Comparison of ENCODE assay signal across 1 cellular context in genomic region chr20:1757072-1757471, GRCh38.
TF ChIP-seq lines count a peak whose summit lies in the region.

No MANE protein-coding gene starts in this region.

TF ChIP-seq in H1, 55 proteins besides CTCF, POLR2A, EP300 and RAD21 (continued from another document):
- TF ChIP-seq RXRA (IDR thresholded peaks at IDR 0.05; ENCODE audit: insufficient read depth, low read depth, low read length): no peak
- no peak for TF ChIP-seq CBX8 (IDR thresholded peaks at IDR 0.05; ENCODE audit: borderline replicate concordance, low read depth, low read length)
- no peak for TF ChIP-seq TAF1 (IDR thresholded peaks at IDR 0.05; ENCODE audit: low read depth, low read length)
- TF ChIP-seq HDAC2 (IDR thresholded peaks at IDR 0.05; ENCODE audit: borderline replicate concordance in 1 of 2, low read depth in 2 of 2, low read length in 2 of 2): no peak
- no peak for TF ChIP-seq SAP30 (IDR thresholded peaks at IDR 0.05; ENCODE audit: insufficient read depth, insufficient replicate concordance, low read length)
- no peak for TF ChIP-seq RFX5 (IDR thresholded peaks at IDR 0.05; ENCODE audit: borderline replicate concordance, low read depth, low read length)
- no peak for TF ChIP-seq SP1 (IDR thresholded peaks at IDR 0.05; ENCODE audit: low read depth, low read length)
- TF ChIP-seq CREB1 (IDR thresholded peaks at IDR 0.05): no peak
- no peak for TF ChIP-seq PHF8 (conservative IDR thresholded peaks at IDR 0.05; ENCODE audit: low read depth, low read length)
- no peak for TF ChIP-seq ATF2 (IDR thresholded peaks at IDR 0.05; ENCODE audit: low read length)
- TF ChIP-seq CEBPB (IDR thresholded peaks at IDR 0.05; ENCODE audit: low read depth, low read length): no peak
- no peak for TF ChIP-seq SIN3A (conservative IDR thresholded peaks at IDR 0.05 in 1 of 2, IDR thresholded peaks at IDR 0.05 in 1 of 2; ENCODE audit: low read depth in 1 of 2, low read length in 2 of 2)
- no peak for TF ChIP-seq KDM5A (IDR thresholded peaks at IDR 0.05; ENCODE audit: low read length)
